ENCODE assay signal across 9 cellular contexts in genomic region chr7:94374721-94375120, GRCh38. TPM values are rescaled to one million over a fixed set of nuclear protein-coding genes. Genes with fewer than 3 reads are reported as not detected.
A peak's percentile ranks its signal among the peaks of the same experiment; 100 is the strongest.
DNase-seq lines count a peak whose midpoint lies in the region; ATAC-seq, FAIRE-seq and TF ChIP-seq lines count a peak whose summit lies in the region.
"Had no signal": no experiment of that assay in that cellular context is flagged by ENCODE, and none has a peak within 500 bp of the region (broad histone marks: within the 10 kb centered on the region; RNA-seq: fewer than 3 reads in every experiment).

No MANE protein-coding gene starts in this region.

- H3K9ac ChIP-seq in keratinocyte (ENCODE audit: control insufficient read depth, extremely low read depth, insufficient read depth, low read length) = no peak overlapping the region
- peak overlapping the region in 1 of 3 donors; percentile 36 for H3K9ac ChIP-seq in skeletal muscle tissue (ENCODE audit: low read depth in 1 of 3, low read length in 3 of 3)

- H3K79me2 ChIP-seq in keratinocyte (ENCODE audit: control insufficient read depth, insufficient read depth, low read length) = no peaks in the 10 kb centered on the region

- H3K27me3 Mint-ChIP-seq in T-helper 17 cell = peaks cover 12% of the 10 kb centered on the region

- in situ Hi-C loops in astrocyte of the cerebellum (cut with HindIII; ENCODE audit: low sequenced_read_pairs) = no loop called here

- FAIRE-seq in keratinocyte (lab: Jason Lieb, UNC) = no peak
- FAIRE-seq in frontal cortex (lab: Jason Lieb, UNC) = no peak

- H3K4me2 ChIP-seq in keratinocyte (ENCODE audit: control insufficient read depth, extremely low read depth, insufficient read depth, low read depth, low read length) = peak overlapping the region; percentile 32

- peak overlapping the region; percentile 23 for H3K4me3 ChIP-seq in astrocyte of the cerebellum (ENCODE audit: low read depth, low read length)
- no peak overlapping the region for H3K4me3 ChIP-seq in keratinocyte (ENCODE audit: control insufficient read depth in 2 of 3, extremely low read depth in 1 of 3, insufficient read depth in 2 of 3, low read depth in 1 of 3, low read length in 3 of 3)
- peak overlapping the region in 1 of 3 donors; percentile 33 for H3K4me3 ChIP-seq in skeletal muscle tissue (ENCODE audit: low read length in 3 of 3)

- no peaks in the 10 kb centered on the region for H3K36me3 Mint-ChIP-seq in T-helper 17 cell (ENCODE audit: low read depth)

- H3K27ac Mint-ChIP-seq in T-helper 17 cell = no peak overlapping the region

- H3K9me1 ChIP-seq in keratinocyte (ENCODE audit: control insufficient read depth, extremely low read depth, insufficient read depth, low read length) = no peaks in the 10 kb centered on the region

- TF ChIP-seq CTCF in astrocyte of the cerebellum (IDR thresholded peaks at IDR 0.05; ENCODE audit: low read depth, low read length, missing control alignments) = no peak
- no peak for TF ChIP-seq CTCF in keratinocyte (optimal IDR thresholded peaks at IDR 0.05 in 1 of 3, IDR thresholded peaks at IDR 0.05 in 1 of 3, conservative IDR thresholded peaks at IDR 0.05 in 1 of 3; ENCODE audit: extremely low read depth in 1 of 3, insufficient read depth in 2 of 3, low read length in 3 of 3)

- ATAC-seq in T-helper 17 cell = no peak

- dilution Hi-C loops in keratinocyte (cut with MboI; ENCODE audit: extremely low pct_ligation_motif_present, low sequenced_read_pairs) = no loop called here

- no peaks in the 10 kb centered on the region for H3K4me1 Mint-ChIP-seq in T-helper 17 cell

- DNase-seq in HCEC 1CT (peak; percentile 45), astrocyte of the cerebellum (ENCODE audit: low read depth) (no peak), keratinocyte (ENCODE audit: low read depth, low spot score) (no peak), mesenteric fat pad (ENCODE audit: low spot score) (no peak), OCI-M2 (lab: John Stamatoyannopoulos, UW; ENCODE audit: unreplicated experiment) (no peak), frontal cortex (ENCODE audit: low spot score in 2 of 2) (no peak), T-helper 17 cell (no peak)
- DNase-seq: NCI-H526 had no signal

- H2AFZ ChIP-seq in keratinocyte (ENCODE audit: control insufficient read depth, low read length) = peak overlapping the region; percentile 78

- no peaks in the 10 kb centered on the region for H3K9me3 ChIP-seq in keratinocyte (ENCODE audit: control insufficient read depth, low read depth, low read length)
- H3K9me3 ChIP-seq in skeletal muscle tissue (ENCODE audit: control insufficient read depth in 3 of 3, low read length in 3 of 3) = no peaks in the 10 kb centered on the region
- no peaks in the 10 kb centered on the region for H3K9me3 ChIP-seq in T-helper 17 cell (ENCODE audit: control insufficient read depth, low read length, poor library complexity, severe bottlenecking)

- H3K4me1 ChIP-seq in keratinocyte (ENCODE audit: control insufficient read depth, extremely low read depth, insufficient read depth, low read length) (peaks cover 10% of the 10 kb centered on the region), skeletal muscle tissue (ENCODE audit: control insufficient read depth in 3 of 3, insufficient read depth in 3 of 3, low read length in 3 of 3) (no peaks in the 10 kb centered on the region)

- H3K4me3 Mint-ChIP-seq in T-helper 17 cell = no peak overlapping the region

- H3K36me3 ChIP-seq in keratinocyte (ENCODE audit: control insufficient read depth in 2 of 2, extremely low read depth in 1 of 2, insufficient read depth in 2 of 2, low read length in 2 of 2) = no peaks in the 10 kb centered on the region
- H3K36me3 ChIP-seq in skeletal muscle tissue (ENCODE audit: control insufficient read depth in 3 of 3, insufficient read depth in 3 of 3, low read length in 3 of 3) = no peaks in the 10 kb centered on the region

- no peaks in the 10 kb centered on the region for H4K20me1 ChIP-seq in keratinocyte (ENCODE audit: control insufficient read depth, extremely low read depth, insufficient read depth, low read length)

- H3K27ac ChIP-seq in keratinocyte (ENCODE audit: control insufficient read depth, insufficient read depth, low read length) (no peak overlapping the region), skeletal muscle tissue (ENCODE audit: low read depth, low read length) (peak overlapping the region; percentile 85)

- no peaks in the 10 kb centered on the region for H3K27me3 ChIP-seq in keratinocyte (ENCODE audit: control insufficient read depth, extremely low read depth, insufficient read depth, low read length)
- no peaks in the 10 kb centered on the region for H3K27me3 ChIP-seq in skeletal muscle tissue (ENCODE audit: control insufficient read depth in 3 of 3, insufficient read depth in 3 of 3, low read length in 3 of 3)

RNA-seq across cellular contexts. Expression of gene COL1A2, which starts 20.0 kb away (rescaled TPM):
- 0.13 to 0.16 TPM (median 0.14 TPM) in 3 replicates for polyA plus RNA-seq in keratinocyte
- not detected for polyA plus RNA-seq in keratinocyte (2011; ENCODE audit: low read depth)
- 1.3 TPM in 2 replicates for polyA plus RNA-seq in keratinocyte (2011; cell fraction: cytosol; rRNA removed)
- polyA plus RNA-seq in keratinocyte (2011; cell fraction: nucleus; rRNA removed) = 0.59 and 1.1 TPM in 2 replicates
- 0.14 and 0.26 TPM in 2 replicates for polyA plus RNA-seq in keratinocyte (2012; ENCODE audit: low replicate concordance)
- polyA minus RNA-seq in keratinocyte = 0.06 to 3.5 TPM (median 0.49 TPM) in 3 replicates
- 2.9 TPM for polyA minus RNA-seq in keratinocyte (2011; cell fraction: cytosol; rRNA and poly(A)+ RNA removed)
- polyA minus RNA-seq in keratinocyte (2011; cell fraction: nucleus; rRNA and poly(A)+ RNA removed) = 0.53 and 0.62 TPM in 2 replicates
- 6,663 TPM for total RNA-seq in skeletal muscle tissue
- total RNA-seq in mesenteric fat pad = 401 TPM
- 84.4 TPM for total RNA-seq in frontal cortex
- not detected for total RNA-seq in T-helper 17 cell

Comparison
In these comparisons a context has a peak if more than half of its experiments do, and no peak if none do; other contexts are left out.
1. RNA of gene COL1A2, which starts 20.0 kb away (total RNA-seq): 6,663 TPM in skeletal muscle tissue (single experiment), 401 TPM in mesenteric fat pad (single experiment) and 84.4 TPM in frontal cortex (single experiment); not detected in T-helper 17 cell; every median in the first group is over 10 times any median in the second.